ENCODE assay signal across 24 cellular contexts in genomic region chr9:95040106-95040505, GRCh38.
DNase-seq lines count a peak whose midpoint lies in the region; TF ChIP-seq lines count a peak whose summit lies in the region.
"Had no signal": no experiment of that assay in that cellular context is flagged by ENCODE, and none has a peak within 500 bp of the region (broad histone marks: within the 10 kb centered on the region; RNA-seq: fewer than 3 reads in every experiment).

No MANE protein-coding gene starts in this region.

- H3K4me3 Mint-ChIP-seq in glutamatergic neuron (ENCODE audit: unreplicated experiment) = no peak overlapping the region
- H3K4me3 Mint-ChIP-seq: activated CD4-positive, alpha-beta T cell treated with anti-CD3 and anti-CD28 coated beads, Interleukin-2, amount 10 ng/mL, durations not matched to agents 7 days and 5 days; CD8-positive, alpha-beta T cell; central memory CD8-positive, alpha-beta T cell had no signal

- no peaks in the 10 kb centered on the region for H3K4me1 Mint-ChIP-seq in glutamatergic neuron (ENCODE audit: low read depth, unreplicated experiment)
- H3K4me1 Mint-ChIP-seq: activated CD4-positive, alpha-beta T cell treated with anti-CD3 and anti-CD28 coated beads, Interleukin-2, amount 10 ng/mL, durations not matched to agents 7 days and 5 days; central memory CD8-positive, alpha-beta T cell had no signal

- H3K9me3 ChIP-seq in right atrium auricular region (no peaks in the 10 kb centered on the region), skeletal muscle tissue (ENCODE audit: control insufficient read depth in 3 of 3, low read length in 3 of 3) (no peaks in the 10 kb centered on the region), vagina (no peaks in the 10 kb centered on the region)
- H3K9me3 ChIP-seq: upper lobe of right lung had no signal

- peaks cover 5% of the 10 kb centered on the region for H3K27me3 Mint-ChIP-seq in glutamatergic neuron (ENCODE audit: unreplicated experiment)
- H3K27me3 Mint-ChIP-seq: activated CD4-positive, alpha-beta T cell treated with anti-CD3 and anti-CD28 coated beads, Interleukin-2, amount 10 ng/mL, durations not matched to agents 7 days and 5 days; central memory CD8-positive, alpha-beta T cell had no signal

- H3K27me3 ChIP-seq in right atrium auricular region (no peaks in the 10 kb centered on the region), layer of hippocampus (ENCODE audit: control insufficient read depth, insufficient read depth, low read length) (no peaks in the 10 kb centered on the region), skeletal muscle tissue (ENCODE audit: control insufficient read depth in 3 of 3, insufficient read depth in 3 of 3, low read length in 3 of 3) (no peaks in the 10 kb centered on the region), vagina (no peaks in the 10 kb centered on the region)
- H3K27me3 ChIP-seq: upper lobe of right lung had no signal

- no peak for TF ChIP-seq POLR2A in vagina (IDR thresholded peaks at IDR 0.05)

- H3K4me3 ChIP-seq in right atrium auricular region (no peak overlapping the region), skeletal muscle tissue (ENCODE audit: low read length in 3 of 3) (no peak overlapping the region), vagina (no peak overlapping the region)
- H3K4me3 ChIP-seq: upper lobe of right lung had no signal

- no peaks in the 10 kb centered on the region for H3K36me3 Mint-ChIP-seq in glutamatergic neuron (ENCODE audit: unreplicated experiment)

- intact Hi-C loops in cardiac septum (cut with DNase I) (no loop called here), vagina (cut with DNase I) (no loop called here)

- H3K36me3 ChIP-seq in right atrium auricular region (peaks cover 39% of the 10 kb centered on the region), skeletal muscle tissue (ENCODE audit: control insufficient read depth in 3 of 3, insufficient read depth in 3 of 3, low read length in 3 of 3) (peaks cover 0 to 26% (median 12%) of the 10 kb centered on the region in 3 donors), vagina (peaks cover 0 to 10% of the 10 kb centered on the region in 2 donors)
- H3K36me3 ChIP-seq: upper lobe of right lung had no signal

- H3K27ac Mint-ChIP-seq in glutamatergic neuron (ENCODE audit: unreplicated experiment) = no peak overlapping the region
- H3K27ac Mint-ChIP-seq: activated CD4-positive, alpha-beta T cell treated with anti-CD3 and anti-CD28 coated beads, Interleukin-2, amount 10 ng/mL, durations not matched to agents 7 days and 5 days; CD8-positive, alpha-beta T cell had no signal

- no peaks in the 10 kb centered on the region for H3K9me3 Mint-ChIP-seq in glutamatergic neuron (ENCODE audit: unreplicated experiment)
- H3K9me3 Mint-ChIP-seq: activated CD4-positive, alpha-beta T cell treated with anti-CD3 and anti-CD28 coated beads, Interleukin-2, amount 10 ng/mL, durations not matched to agents 7 days and 5 days; CD8-positive, alpha-beta T cell; central memory CD8-positive, alpha-beta T cell had no signal

- TF ChIP-seq CTCF in right atrium auricular region (IDR thresholded peaks at IDR 0.05) (no peak), vagina (IDR thresholded peaks at IDR 0.05) (no peak), GM10266 (IDR thresholded peaks at IDR 0.05; ENCODE audit: control insufficient read depth, insufficient read depth, low read depth, missing control alignments) (no peak), glutamatergic neuron (IDR thresholded peaks at IDR 0.05; ENCODE audit: partially characterized antibody, unreplicated experiment) (no peak)

- no peak for DNase-seq in right atrium auricular region (ENCODE audit: low spot score)
- no peak for DNase-seq in cardiac septum (ENCODE audit: low spot score)
- no peak for DNase-seq in vagina (ENCODE audit: extremely low spot score in 2 of 2)
- no peak for DNase-seq in GM10266 (ENCODE audit: extremely low spot score)
- DNase-seq in glutamatergic neuron = no peak
- no peak for DNase-seq in NCI-H446 (lab: John Stamatoyannopoulos, UW)
- DNase-seq: activated CD4-positive, alpha-beta T cell treated with anti-CD3 and anti-CD28 coated beads, Interleukin-2, amount 10 ng/mL, durations not matched to agents 7 days and 5 days; activated naive CD4-positive, alpha-beta T cell treated with anti-CD3 and anti-CD28 coated beads, Interleukin-2, amount 50 U/mL, for 16 hours; anterior cingulate cortex; CD8-positive, alpha-beta T cell; DMS 273 treated with DMSO at 0.1 percent for 48 hours; effector CD8-positive, alpha-beta T cell; foreskin melanocyte; IMR-90; NCI-H1092; NCI-H1930; NCI-H2227 treated with DMSO at 0.1 percent for 48 hours; NCI-H82; stimulated activated CD4-positive, alpha-beta T cell treated with anti-CD3 and anti-CD28 coated beads, Interleukin-4, amount 100 ng/mL, for 24 hours; stimulated activated naive CD4-positive, alpha-beta T cell treated with Interleukin-2 at 50 U/mL for 16 hours; upper lobe of right lung had no signal

- peaks cover 0 to 86% of the 10 kb centered on the region in 2 donors for H3K4me1 ChIP-seq in right atrium auricular region
- peaks cover 52 to 63% (median 63%) of the 10 kb centered on the region in 3 donors for H3K4me1 ChIP-seq in skeletal muscle tissue (ENCODE audit: control insufficient read depth in 3 of 3, insufficient read depth in 3 of 3, low read length in 3 of 3)
- peaks cover 87% of the 10 kb centered on the region for H3K4me1 ChIP-seq in vagina

- peak overlapping the region in 1 of 3 donors; percentile 30 for H3K9ac ChIP-seq in skeletal muscle tissue (ENCODE audit: low read depth in 1 of 3, low read length in 3 of 3)

- H3K27ac ChIP-seq in right atrium auricular region (peak overlapping the region; percentile 52 to 90), layer of hippocampus (ENCODE audit: low read depth, low read length) (peak overlapping the region; percentile 69), skeletal muscle tissue (ENCODE audit: low read depth, low read length) (peak overlapping the region; percentile 20), vagina (peak overlapping the region; percentile 58)
- H3K27ac ChIP-seq: upper lobe of right lung had no signal

Comparison
In these comparisons a context has a peak if more than half of its experiments do, and no peak if none do; other contexts are left out.
1. H3K27ac ChIP-seq: peak in every context shown above with its lines; median percentile 71 in right atrium auricular region; 69 in layer of hippocampus; 58 in vagina; 20 in skeletal muscle tissue.